Comparison of ENCODE assay signal across 13 cellular contexts in genomic region chr10:11235771-11236170, GRCh38.
DNase-seq lines count a peak whose midpoint lies in the region; ATAC-seq and TF ChIP-seq lines count a peak whose summit lies in the region.
"Had no signal": no experiment of that assay in that cellular context is flagged by ENCODE, and none has a peak within 500 bp of the region (broad histone marks: within the 10 kb centered on the region; RNA-seq: fewer than 3 reads in every experiment).

No MANE protein-coding gene starts in this region.

- H3K36me3 ChIP-seq in PC-3 (ENCODE audit: low read depth, low read length), result no peaks in the 10 kb centered on the region
- H3K36me3 ChIP-seq: vagina had no signal

- H4K20me1 ChIP-seq in PC-3 (ENCODE audit: low read length), result no peaks in the 10 kb centered on the region

- no peaks in the 10 kb centered on the region for H3K79me2 ChIP-seq in PC-3 (ENCODE audit: low read length)
- H3K79me2 ChIP-seq: parathyroid adenoma had no signal

- no peak overlapping the region for H2AFZ ChIP-seq in PC-3 (ENCODE audit: low read length)
- H2AFZ ChIP-seq: parathyroid adenoma had no signal

- TF ChIP-seq CTCF in PC-3 (conservative IDR thresholded peaks at IDR 0.05; ENCODE audit: low read depth, low read length), result no peak

- H3K27me3 Mint-ChIP-seq in activated naive CD4-positive, alpha-beta T cell treated with anti-CD3 and anti-CD28 coated beads for 36 hours (ENCODE audit: low read depth), result no peaks in the 10 kb centered on the region
- no peaks in the 10 kb centered on the region for H3K27me3 Mint-ChIP-seq in activated T-helper 17 cell treated with anti-CD3 and anti-CD28 coated beads, Interleukin-2, amount 50 U/mL, for 72 hours
- no peaks in the 10 kb centered on the region for H3K27me3 Mint-ChIP-seq in stimulated activated naive CD8-positive, alpha-beta T cell treated with anti-CD3 and anti-CD28 coated beads, Interleukin-15, Interleukin-2, amounts not matched to agents 100 ng/mL and 50 ng/mL, for 24 hours

- H3K9me3 ChIP-seq in PC-3 (ENCODE audit: low read length), result no peaks in the 10 kb centered on the region
- H3K9me3 ChIP-seq: vagina had no signal

- no peak overlapping the region for H3K27ac ChIP-seq in PC-3 (ENCODE audit: low read length)
- H3K27ac ChIP-seq: parathyroid adenoma, vagina had no signal

- peak overlapping the region; percentile 26 for H3K4me3 Mint-ChIP-seq in activated naive CD4-positive, alpha-beta T cell treated with anti-CD3 and anti-CD28 coated beads for 36 hours
- H3K4me3 Mint-ChIP-seq in activated T-helper 17 cell treated with anti-CD3 and anti-CD28 coated beads, Interleukin-2, amount 50 U/mL, for 72 hours, result peak overlapping the region; percentile 93
- H3K4me3 Mint-ChIP-seq in stimulated activated naive CD8-positive, alpha-beta T cell treated with anti-CD3 and anti-CD28 coated beads, Interleukin-15, Interleukin-2, amounts not matched to agents 100 ng/mL and 50 ng/mL, for 24 hours, result peak overlapping the region; percentile 68

- no peak overlapping the region for H3K9ac ChIP-seq in PC-3 (ENCODE audit: low read length)
- H3K9ac ChIP-seq: parathyroid adenoma had no signal

- peak overlapping the region; percentile 93 for H3K27ac Mint-ChIP-seq in activated naive CD4-positive, alpha-beta T cell treated with anti-CD3 and anti-CD28 coated beads for 36 hours
- peak overlapping the region; percentile 97 for H3K27ac Mint-ChIP-seq in activated T-helper 17 cell treated with anti-CD3 and anti-CD28 coated beads, Interleukin-2, amount 50 U/mL, for 72 hours
- peak overlapping the region; percentile 97 for H3K27ac Mint-ChIP-seq in stimulated activated naive CD8-positive, alpha-beta T cell treated with anti-CD3 and anti-CD28 coated beads, Interleukin-15, Interleukin-2, amounts not matched to agents 100 ng/mL and 50 ng/mL, for 24 hours

- no peaks in the 10 kb centered on the region for H3K4me1 ChIP-seq in PC-3 (ENCODE audit: insufficient read depth, low read length)
- H3K4me1 ChIP-seq: parathyroid adenoma had no signal

- H3K27me3 ChIP-seq in PC-3 (ENCODE audit: low read length), result peaks cover 17% of the 10 kb centered on the region; the same call in 1 of the 2 replicates
- H3K27me3 ChIP-seq: vagina had no signal

- no peaks in the 10 kb centered on the region for H3K9me2 ChIP-seq in PC-3 (replicated peaks; ENCODE audit: low read length)

- no peak for DNase-seq in activated naive CD4-positive, alpha-beta T cell treated with anti-CD3 and anti-CD28 coated beads for 36 hours
- DNase-seq in activated naive CD4-positive, alpha-beta T cell treated with anti-CD3 and anti-CD28 coated beads, Interleukin-2, amount 50 U/mL, for 16 hours, result no peak
- DNase-seq in stimulated activated CD8-positive, alpha-beta memory T cell treated with anti-CD3 and anti-CD28 coated beads, Interleukin-4, amount 100 ng/mL, for 48 hours, result no peak
- DNase-seq in NCI-H1417 treated with DMSO at 0.1 percent for 48 hours (lab: John Stamatoyannopoulos, UW) (no peak), PC-3 (no peak)
- DNase-seq: anterior cingulate cortex, DMS79, OCI-M1 had no signal

- no TSS peak for BruUV-seq in PC-3 (replicated peaks; lab: Mats Ljungman, UMichigan)

- H3K4me3 ChIP-seq in PC-3 (ENCODE audit: low read length), result no peak overlapping the region
- H3K4me3 ChIP-seq: vagina had no signal

- H3K4me1 Mint-ChIP-seq in activated naive CD4-positive, alpha-beta T cell treated with anti-CD3 and anti-CD28 coated beads for 36 hours (ENCODE audit: low read depth), result peaks cover 95% of the 10 kb centered on the region
- peaks cover 78% of the 10 kb centered on the region for H3K4me1 Mint-ChIP-seq in activated T-helper 17 cell treated with anti-CD3 and anti-CD28 coated beads, Interleukin-2, amount 50 U/mL, for 72 hours
- no peaks in the 10 kb centered on the region for H3K4me1 Mint-ChIP-seq in stimulated activated naive CD8-positive, alpha-beta T cell treated with anti-CD3 and anti-CD28 coated beads, Interleukin-15, Interleukin-2, amounts not matched to agents 100 ng/mL and 50 ng/mL, for 24 hours (ENCODE audit: low read depth)

- ATAC-seq in HG03108 (IDR thresholded peaks at IDR 0.05; ENCODE audit: unreplicated experiment) (peak; percentile 18), PC-3 (no peak)
- ATAC-seq in activated T-helper 17 cell treated with anti-CD3 and anti-CD28 coated beads, Interleukin-2, amount 50 U/mL, for 72 hours (replicated peaks), result peak; percentile 53

- no peak overlapping the region for H3K4me2 ChIP-seq in PC-3 (ENCODE audit: low read length)

- CTCF ChIA-PET in activated naive CD4-positive, alpha-beta T cell treated with anti-CD3 and anti-CD28 coated beads for 36 hours (lab: Charles Lee), result interaction anchor here (0.9 to 2.2 kb wide), 8 partner anchors 8 to 70 kb away, joined by 3 to 6 read pairs (median 5); no protein-coding TSS in a partner anchor
- CTCF ChIA-PET in PC-3 (lab: Charles Lee), result no interaction called here

- no peaks in the 10 kb centered on the region for H3K9me3 Mint-ChIP-seq in activated naive CD4-positive, alpha-beta T cell treated with anti-CD3 and anti-CD28 coated beads for 36 hours
- no peaks in the 10 kb centered on the region for H3K9me3 Mint-ChIP-seq in activated T-helper 17 cell treated with anti-CD3 and anti-CD28 coated beads, Interleukin-2, amount 50 U/mL, for 72 hours
- peaks cover 4% of the 10 kb centered on the region for H3K9me3 Mint-ChIP-seq in stimulated activated naive CD8-positive, alpha-beta T cell treated with anti-CD3 and anti-CD28 coated beads, Interleukin-15, Interleukin-2, amounts not matched to agents 100 ng/mL and 50 ng/mL, for 24 hours

- peaks cover 16% of the 10 kb centered on the region for H3K36me3 Mint-ChIP-seq in activated naive CD4-positive, alpha-beta T cell treated with anti-CD3 and anti-CD28 coated beads for 36 hours (ENCODE audit: low read depth)
- peaks cover 20% of the 10 kb centered on the region for H3K36me3 Mint-ChIP-seq in activated T-helper 17 cell treated with anti-CD3 and anti-CD28 coated beads, Interleukin-2, amount 50 U/mL, for 72 hours (ENCODE audit: low read depth)
- peaks cover 78% of the 10 kb centered on the region for H3K36me3 Mint-ChIP-seq in stimulated activated naive CD8-positive, alpha-beta T cell treated with anti-CD3 and anti-CD28 coated beads, Interleukin-15, Interleukin-2, amounts not matched to agents 100 ng/mL and 50 ng/mL, for 24 hours (ENCODE audit: low read depth)

- POLR2A ChIA-PET in PC-3 (lab: Charles Lee; ENCODE audit: unreplicated experiment), result no interaction called here

- no peaks in the 10 kb centered on the region for H3F3A ChIP-seq in PC-3 (ENCODE audit: low read length, unreplicated experiment)

- intact Hi-C loops in activated naive CD4-positive, alpha-beta T cell treated with anti-CD3 and anti-CD28 coated beads for 36 hours (cut with micrococcal nuclease), result loop anchor here (1.0 to 5.0 kb wide), 13 partner anchors 9 to 887 kb away; no protein-coding TSS in a partner anchor
- intact Hi-C loops in PC-3 (cut with micrococcal nuclease), result no loop called here

Comparison
In these comparisons a context has a peak if more than half of its experiments do, and no peak if none do; other contexts are left out.
1. H3K4me3 Mint-ChIP-seq: peak in every context shown above with its lines; median percentile 93 in activated T-helper 17 cell treated with anti-CD3 and anti-CD28 coated beads, Interleukin-2, amount 50 U/mL, for 72 hours; 68 in stimulated activated naive CD8-positive, alpha-beta T cell treated with anti-CD3 and anti-CD28 coated beads, Interleukin-15, Interleukin-2, amounts not matched to agents 100 ng/mL and 50 ng/mL, for 24 hours; 26 in activated naive CD4-positive, alpha-beta T cell treated with anti-CD3 and anti-CD28 coated beads for 36 hours.